23 cellular contexts compared by ENCODE assay signal in genomic region chr14:61992139-61992538, GRCh38.
"Had no signal": no experiment of that assay in that cellular context is flagged by ENCODE, and none has a peak within 500 bp of the region (broad histone marks: within the 10 kb centered on the region; RNA-seq: fewer than 3 reads in every experiment).

No MANE protein-coding gene starts in this region.

- FAIRE-seq: TTC549 had no signal

- H3K27me3 ChIP-seq: body of pancreas, suprapubic skin had no signal

- H3K4me1 ChIP-seq: body of pancreas, suprapubic skin had no signal

- H3K27ac ChIP-seq: body of pancreas, skin epidermis, suprapubic skin had no signal

- H3K9me3 ChIP-seq: body of pancreas, suprapubic skin had no signal

- DNase-seq: activated CD4-positive, alpha-beta T cell treated with anti-CD3 and anti-CD28 coated beads for 4 hours; activated CD8-positive, alpha-beta memory T cell treated with anti-CD3 and anti-CD28 coated beads, Interleukin-2, amount 50 U/mL, for 4 hours; activated CD8-positive, alpha-beta T cell treated with anti-CD3 and anti-CD28 coated beads for 36 hours; activated effector memory CD4-positive, alpha-beta T cell treated with anti-CD3 and anti-CD28 coated beads, Interleukin-2, amount 50 U/mL, for 16 hours; activated T-cell treated with anti-CD3 and anti-CD28 coated beads, Interleukin-2, amount 50 U/mL, for 48 hours; body of pancreas; central memory CD4-positive, alpha-beta T cell; effector CD8-positive, alpha-beta T cell; foreskin melanocyte; head of caudate nucleus; kidney glomerular epithelial cell; mesenchymal stem cell; natural killer cell; occipital lobe; right cardiac atrium; stimulated activated CD4-positive, alpha-beta T cell treated with anti-CD3 and anti-CD28 coated beads, Interleukin-4, amount 100 ng/mL, for 24 hours; stimulated activated naive CD4-positive, alpha-beta T cell treated with Interleukin-2 at 50 U/mL for 16 hours; T-helper 2 cell had no signal

- ATAC-seq: activated CD8-positive, alpha-beta T cell treated with anti-CD3 and anti-CD28 coated beads for 36 hours; activated naive CD4-positive, alpha-beta T cell treated with anti-CD3 and anti-CD28 coated beads, Interleukin-2, amount 50 U/mL, for 72 hours; body of pancreas; natural killer cell; right cardiac atrium; WTC11 had no signal

- H3K4me3 ChIP-seq: body of pancreas, skin epidermis, suprapubic skin had no signal

- H3K36me3 ChIP-seq: suprapubic skin had no signal
